In genomic region chr12:30754383-30754749, GRCh38 we compare ENCODE assay signal across 8 cellular contexts. TPM values are rescaled to one million over a fixed set of nuclear protein-coding genes. Genes with fewer than 3 reads are reported as not detected.
DNase-seq lines count a peak whose midpoint lies in the region; ATAC-seq and TF ChIP-seq lines count a peak whose summit lies in the region.

No MANE protein-coding gene starts in this region.

- H3K27ac ChIP-seq in HCT116 (ENCODE audit: low read depth, low read length): peak overlapping the region; percentile 63
- peak overlapping the region; percentile 75 for H3K27ac ChIP-seq in WERI-Rb-1
- peak overlapping the region; percentile 85 for H3K27ac ChIP-seq in skeletal muscle tissue (ENCODE audit: low read depth, low read length)

- no peak for TF ChIP-seq POLR2A in HCT116 (IDR thresholded peaks at IDR 0.05; ENCODE audit: borderline replicate concordance, extremely low read depth, insufficient read depth, insufficient read length)

- H3K27me3 ChIP-seq in GM06990 (replicated peaks; ENCODE audit: control insufficient read depth, insufficient read depth, low read length): no peaks in the 10 kb centered on the region
- no peaks in the 10 kb centered on the region for H3K27me3 ChIP-seq in HCT116 (ENCODE audit: insufficient read depth, low read length)
- H3K27me3 ChIP-seq in WERI-Rb-1 (ENCODE audit: insufficient read depth, low read depth, severe bottlenecking): no peaks in the 10 kb centered on the region
- no peaks in the 10 kb centered on the region for H3K27me3 ChIP-seq in skeletal muscle tissue (ENCODE audit: control insufficient read depth in 3 of 3, insufficient read depth in 3 of 3, low read length in 3 of 3)

- TF ChIP-seq RAD21 in HCT116 (IDR thresholded peaks at IDR 0.05; ENCODE audit: low read depth): no peak

- CTCF ChIA-PET in HCT116 (lab: Charles Lee): interaction anchor here (1.1 to 1.7 kb wide), 2 partner anchors 11 to 313 kb away, joined by 4 to 5 read pairs; no protein-coding TSS in a partner anchor

- intact Hi-C loops in HCT116 (cut with micrococcal nuclease): no loop called here

- TF ChIP-seq CTCF in GM06990 (IDR thresholded peaks at IDR 0.05; ENCODE audit: insufficient read depth, low read length, poor library complexity, severe bottlenecking): no peak
- no peak for TF ChIP-seq CTCF in HCT116 (IDR thresholded peaks at IDR 0.05 in 2 of 3, conservative IDR thresholded peaks at IDR 0.05 in 1 of 3; ENCODE audit: borderline replicate concordance in 1 of 3, insufficient read depth in 1 of 3, low read depth in 2 of 3, low read length in 2 of 3)
- TF ChIP-seq CTCF in WERI-Rb-1 (IDR thresholded peaks at IDR 0.05; ENCODE audit: low read depth, low read length): no peak

- H3K9me2 ChIP-seq in HCT116 (ENCODE audit: insufficient read depth): no peaks in the 10 kb centered on the region

- H3K9ac ChIP-seq in HCT116 (ENCODE audit: low read length) (peak overlapping the region; percentile 72), skeletal muscle tissue (ENCODE audit: low read depth in 1 of 3, low read length in 3 of 3) (peak overlapping the region; percentile 76 to 83 (median 78))

- no peaks in the 10 kb centered on the region for H3K9me3 ChIP-seq in HCT116 (ENCODE audit: control insufficient read depth in 1 of 2, insufficient read depth in 1 of 2, low read depth in 1 of 2, low read length in 2 of 2)
- no peaks in the 10 kb centered on the region for H3K9me3 ChIP-seq in WERI-Rb-1 (ENCODE audit: severe bottlenecking)
- H3K9me3 ChIP-seq in skeletal muscle tissue (ENCODE audit: control insufficient read depth in 3 of 3, low read length in 3 of 3): no peaks in the 10 kb centered on the region

- DNase-seq in GM06990 (ENCODE audit: extremely low read depth, insufficient read length): no peak
- DNase-seq in HCT116 (ENCODE audit: low read depth, low spot score): no peak
- no peak for DNase-seq in WERI-Rb-1
- peak; percentile 49 for DNase-seq in germinal center (ENCODE audit: low spot score)
- DNase-seq in CD1c-positive myeloid dendritic cell (ENCODE audit: extremely low spot score): no peak
- no peak for DNase-seq in NCI-H82 treated with DMSO at 0.1 percent for 48 hours (lab: John Stamatoyannopoulos, UW; ENCODE audit: unreplicated experiment)

- peaks cover 38% of the 10 kb centered on the region for H3K79me2 ChIP-seq in HCT116 (ENCODE audit: insufficient read depth, low read length)

- H3K4me2 ChIP-seq in HCT116 (ENCODE audit: low read length): peak overlapping the region; percentile 88

- peak overlapping the region; percentile 78 for H3K4me3 ChIP-seq in GM06990 (replicated peaks; ENCODE audit: low read depth, low read length)
- H3K4me3 ChIP-seq in HCT116 (replicated peaks in 1 of 2; ENCODE audit: low read depth in 1 of 2, low read length in 2 of 2): peak overlapping the region; percentile 64 to 77
- peak overlapping the region; percentile 72 for H3K4me3 ChIP-seq in WERI-Rb-1 (ENCODE audit: low read depth, low read length)
- H3K4me3 ChIP-seq in skeletal muscle tissue (ENCODE audit: low read length in 3 of 3): peak overlapping the region; percentile 76 to 91 (median 84)

- POLR2A ChIA-PET in HCT116 (lab: Charles Lee): interaction anchor here (0.6 to 3.2 kb wide), 6 partner anchors 9 to 41 kb away, joined by 3 to 27 read pairs (median 4); no protein-coding TSS in a partner anchor

- H3K36me3 ChIP-seq in GM06990 (ENCODE audit: control insufficient read depth, insufficient read depth, low read length) (no peaks in the 10 kb centered on the region), HCT116 (ENCODE audit: control insufficient read depth in 1 of 2, insufficient read depth in 2 of 2, low read length in 2 of 2) (peaks cover 0 to 2% of the 10 kb centered on the region in 2 experiments; a peak in 1 of 4 replicates), WERI-Rb-1 (no peaks in the 10 kb centered on the region), skeletal muscle tissue (ENCODE audit: control insufficient read depth in 3 of 3, insufficient read depth in 3 of 3, low read length in 3 of 3) (peaks cover 0 to 2% (median 0%) of the 10 kb centered on the region in 3 donors)

- RAD21 ChIA-PET in HCT116 (lab: Charles Lee; ENCODE audit: low non-redundant PET in 1 of 2, low total read pairs in 2 of 2, uncharacterized antibody in 2 of 2, unreplicated experiment in 2 of 2): interaction anchor here (0.6 to 1.2 kb wide), 4 partner anchors 39 to 56 kb away, joined by 3 to 4 read pairs (median 3); no protein-coding TSS in a partner anchor

- H4K20me1 ChIP-seq in HCT116 (ENCODE audit: insufficient read depth): no peaks in the 10 kb centered on the region

- ATAC-seq in HCT116 (peak; percentile 52), GM19324 (IDR thresholded peaks at IDR 0.05; ENCODE audit: low FRiP score, unreplicated experiment) (no peak)

- H3K4me1 ChIP-seq in HCT116 (ENCODE audit: control insufficient read depth in 1 of 2, insufficient read depth in 2 of 2, low read length in 2 of 2) (peaks cover 4 to 21% of the 10 kb centered on the region in 2 experiments; a peak in 3 of 4 replicates), skeletal muscle tissue (ENCODE audit: control insufficient read depth in 3 of 3, insufficient read depth in 3 of 3, low read length in 3 of 3) (peaks cover 11 to 23% (median 19%) of the 10 kb centered on the region in 3 donors)

- BruUV-seq in HCT116 (replicated peaks; lab: Mats Ljungman, UMichigan): no TSS peak

- no peak overlapping the region for H2AFZ ChIP-seq in HCT116 (ENCODE audit: low read depth, low read length, poor library complexity, severe bottlenecking)

TF ChIP-seq in HCT116, 20 proteins besides CTCF, POLR2A, EP300 and RAD21:
- TF ChIP-seq ZFX (IDR thresholded peaks at IDR 0.05) (peak; percentile 71), ZNF274 (IDR thresholded peaks at IDR 0.05; ENCODE audit: low read depth, low read length) (no peak)

RNA-seq across cellular contexts. Expression of gene CAPRIN2, which starts 0.4 kb away (rescaled TPM):
- total RNA-seq in HCT116 (2021; ENCODE audit: unreplicated experiment) (30.8 TPM), skeletal muscle tissue (15.7 TPM)
- 19.0 and 24.0 TPM in 2 replicates for polyA plus RNA-seq in HCT116 (2012)

RNA-seq across cellular contexts. Expression of gene IPO8, which starts 58.7 kb away (rescaled TPM):
- total RNA-seq in HCT116 (2021; ENCODE audit: unreplicated experiment) (41.4 TPM), skeletal muscle tissue (40.7 TPM)
- 18.2 and 20.7 TPM in 2 replicates for polyA plus RNA-seq in HCT116 (2012)
